ENCODE assay signal across 7 cellular contexts in the genomic region with DNA sequence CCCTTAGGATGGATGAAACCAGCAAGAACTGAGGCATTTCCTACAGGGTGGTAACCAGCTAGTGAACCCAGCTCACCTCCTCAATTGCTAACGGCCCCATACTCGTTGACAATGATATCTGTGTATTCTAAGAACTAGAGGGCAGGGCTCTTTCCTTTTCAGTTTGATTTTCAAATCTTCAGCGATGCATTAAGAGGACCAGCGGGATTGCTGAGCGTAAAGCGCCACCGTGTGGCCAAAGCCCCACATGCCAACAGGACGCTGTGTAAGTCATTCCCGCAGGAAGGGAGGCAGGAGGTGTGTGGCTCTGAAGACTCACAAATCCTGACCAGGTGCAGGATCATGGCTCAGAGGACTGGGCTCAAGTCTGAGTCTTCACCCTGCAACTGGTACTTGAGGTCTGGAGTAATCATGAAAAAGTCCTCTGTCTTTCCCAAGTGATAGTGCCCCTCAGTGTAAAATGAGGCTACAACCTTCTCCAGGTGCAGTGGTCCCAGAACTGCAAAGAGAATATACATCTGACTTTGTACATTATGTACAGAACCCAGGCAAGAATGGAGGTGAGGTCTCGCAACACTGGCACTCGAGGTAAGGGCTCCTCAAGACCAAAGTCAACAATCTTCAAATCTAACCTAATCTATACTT. TPM values are rescaled to one million over a fixed set of nuclear protein-coding genes. Genes with fewer than 3 reads are reported as not detected.
DNase-seq lines count a peak whose midpoint lies in the region; ATAC-seq, FAIRE-seq and TF ChIP-seq lines count a peak whose summit lies in the region.

No MANE protein-coding gene starts in this region.

- H2AFZ ChIP-seq in astrocyte (ENCODE audit: low read depth, low read length) = peak overlapping the region; percentile 31

- H3K36me3 ChIP-seq in astrocyte (ENCODE audit: insufficient read depth, low read length) (no peaks in the 10 kb centered on the region), skeletal muscle satellite cell (ENCODE audit: insufficient read depth, low read length) (no peaks in the 10 kb centered on the region)

- peaks cover 5% of the 10 kb centered on the region for H3K27me3 ChIP-seq in astrocyte (ENCODE audit: insufficient read depth, low read length)
- peaks cover 29% of the 10 kb centered on the region for H3K27me3 ChIP-seq in skeletal muscle satellite cell (ENCODE audit: control insufficient read depth, insufficient read depth, low read length)

- no peak overlapping the region for H3K27ac Mint-ChIP-seq in astrocyte (ENCODE audit: unreplicated experiment)

- H3K4me1 Mint-ChIP-seq in astrocyte (ENCODE audit: low read depth, unreplicated experiment) = peaks cover 10% of the 10 kb centered on the region

- H3K27ac ChIP-seq in astrocyte (ENCODE audit: low read depth, low read length) = no peak overlapping the region

- H3K4me2 ChIP-seq in astrocyte (ENCODE audit: low read length) = no peak overlapping the region
- H3K4me2 ChIP-seq in skeletal muscle satellite cell (ENCODE audit: low read length) = peak overlapping the region; percentile 21

- H3K9me3 Mint-ChIP-seq in astrocyte (ENCODE audit: unreplicated experiment) = peaks cover 2% of the 10 kb centered on the region

- no peaks in the 10 kb centered on the region for H3K9me3 ChIP-seq in astrocyte (ENCODE audit: insufficient read depth, low read depth, low read length)
- H3K9me3 ChIP-seq in skeletal muscle satellite cell (replicated peaks; ENCODE audit: low read length) = no peaks in the 10 kb centered on the region

- TF ChIP-seq POLR2A in GM12892 (IDR thresholded peaks at IDR 0.05; ENCODE audit: low read depth, low read length) = no peak

- ATAC-seq in HG02884 (IDR thresholded peaks at IDR 0.05; ENCODE audit: unreplicated experiment) = peak; percentile 85

- H3K36me3 Mint-ChIP-seq in astrocyte (ENCODE audit: low read depth, unreplicated experiment) = no peaks in the 10 kb centered on the region

- peak; percentile 95 for TF ChIP-seq CTCF in astrocyte (IDR thresholded peaks at IDR 0.05; ENCODE audit: insufficient read depth, low read depth, low read length)

- H3K4me1 ChIP-seq in astrocyte (ENCODE audit: insufficient read depth, low read length) (peaks cover 15% of the 10 kb centered on the region), skeletal muscle satellite cell (ENCODE audit: control insufficient read depth, insufficient read depth, low read length) (peaks cover 3% of the 10 kb centered on the region)

- no peaks in the 10 kb centered on the region for H4K20me1 ChIP-seq in astrocyte (ENCODE audit: insufficient read depth, low read length)

- H3K9ac ChIP-seq in astrocyte (ENCODE audit: low read length) (no peak overlapping the region), skeletal muscle satellite cell (ENCODE audit: low read depth, low read length) (no peak overlapping the region)

- DNase-seq in GM12892 (ENCODE audit: insufficient read length) (peak; percentile 32), NCI-H187 treated with DMSO at 0.1 percent for 48 hours (lab: John Stamatoyannopoulos, UW) (peak; percentile 39), T-helper 9 cell (peak; percentile 67), astrocyte (ENCODE audit: low read depth) (peak; percentile 51), hippocampal formation (lab: John Stamatoyannopoulos, UW) (peak; percentile 73 to 76)

- peak overlapping the region; percentile 20 for H3K4me3 Mint-ChIP-seq in astrocyte (ENCODE audit: unreplicated experiment)

- FAIRE-seq in GM12892 (lab: Jason Lieb, UNC) = peak; percentile 92
- no peak for FAIRE-seq in astrocyte (lab: Jason Lieb, UNC)

- no peaks in the 10 kb centered on the region for H3K79me2 ChIP-seq in astrocyte (ENCODE audit: insufficient read depth, low read length)

- peaks cover 10% of the 10 kb centered on the region for H3K27me3 Mint-ChIP-seq in astrocyte (ENCODE audit: low read depth, unreplicated experiment)

- no peak overlapping the region for H3K4me3 ChIP-seq in astrocyte (ENCODE audit: insufficient read depth, low read depth, low read length)
- no peak overlapping the region for H3K4me3 ChIP-seq in skeletal muscle satellite cell (ENCODE audit: low read length)

RNA-seq across cellular contexts. Expression of a gene that starts 40.9 kb away (rescaled TPM):
- not detected for polyA plus RNA-seq in GM12892 (2012; ENCODE audit: missing spikeins)
- total RNA-seq in astrocyte = not detected in 2 replicates
- not detected in 2 replicates for total RNA-seq in skeletal muscle satellite cell (2012; rRNA removed)
